19 cellular contexts compared by ENCODE assay signal in the genomic region with DNA sequence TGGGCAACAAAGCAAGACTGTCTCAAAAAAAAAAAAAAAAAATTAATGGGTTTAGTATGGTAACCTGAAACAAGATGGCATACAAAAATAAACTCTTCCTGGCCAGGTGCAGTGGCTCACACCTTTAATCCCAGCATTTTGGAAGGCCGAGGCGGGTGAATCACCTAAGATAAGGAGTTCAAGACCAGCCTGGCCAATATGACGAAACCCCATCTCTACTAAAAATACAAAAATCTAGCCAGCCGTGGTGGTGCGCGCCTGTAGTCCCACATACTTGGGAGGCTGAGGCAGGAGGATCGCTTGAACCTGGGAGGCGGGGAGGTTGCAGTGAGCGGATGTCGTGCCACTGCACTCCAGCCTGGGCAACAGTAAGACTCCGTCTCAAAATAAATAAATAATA. TPM values are rescaled to one million over a fixed set of nuclear protein-coding genes. Genes with fewer than 3 reads are reported as not detected.
DNase-seq lines count a peak whose midpoint lies in the region; ATAC-seq lines count a peak whose summit lies in the region.
"Had no signal": no experiment of that assay in that cellular context is flagged by ENCODE, and none has a peak within 500 bp of the region (broad histone marks: within the 10 kb centered on the region; RNA-seq: fewer than 3 reads in every experiment).

No MANE protein-coding gene starts in this region.

- no peak for DNase-seq in activated CD4-positive, alpha-beta T cell treated with anti-CD3 and anti-CD28 coated beads, Interleukin-2, amount 10 ng/mL, durations not matched to agents 7 days and 5 days
- no peak for DNase-seq in activated CD4-positive, alpha-beta T cell treated with anti-CD3 and anti-CD28 coated beads for 4 hours
- DNase-seq in T-helper 17 cell = no peak
- peak; percentile 59 to 74 for DNase-seq in trophoblast cell
- DNase-seq in left lobe of liver (ENCODE audit: low spot score) = no peak
- DNase-seq: ACHN; C1 segment of cervical spinal cord; Calu3; CD4-positive, alpha-beta memory T cell; COR-L47; DMS53; DMS79 treated with DMSO at 0.1 percent for 48 hours; GF-D8; H9 had no signal

- no peak overlapping the region for H3K4me3 Mint-ChIP-seq in activated CD4-positive, alpha-beta T cell treated with anti-CD3 and anti-CD28 coated beads, Interleukin-2, amount 10 ng/mL, durations not matched to agents 7 days and 5 days
- no peak overlapping the region for H3K4me3 Mint-ChIP-seq in T-helper 17 cell
- H3K4me3 Mint-ChIP-seq: CD4-positive, alpha-beta memory T cell; GM23338; H9 had no signal

- no peaks in the 10 kb centered on the region for H3K9me3 ChIP-seq in T-helper 17 cell (ENCODE audit: control insufficient read depth, low read length, poor library complexity, severe bottlenecking)
- no peaks in the 10 kb centered on the region for H3K9me3 ChIP-seq in trophoblast cell (ENCODE audit: insufficient read depth, low read depth, low read length)

- POLR2A ChIA-PET in activated CD4-positive, alpha-beta T cell treated with anti-CD3 and anti-CD28 coated beads, Interleukin-2, amount 10 ng/mL, durations not matched to agents 7 days and 5 days (lab: Charles Lee) = no interaction called here

- no peak overlapping the region for H2BK5ac ChIP-seq in trophoblast cell (ENCODE audit: low read depth, low read length, poor library complexity)

- peaks cover 47% of the 10 kb centered on the region for H3K79me2 ChIP-seq in ACC112 (ENCODE audit: control insufficient read depth, insufficient read depth, low read length, unreplicated experiment)
- no peaks in the 10 kb centered on the region for H3K79me2 ChIP-seq in trophoblast cell (ENCODE audit: control insufficient read depth, insufficient read depth, low read length, poor library complexity)

- CTCF ChIA-PET in activated CD4-positive, alpha-beta T cell treated with anti-CD3 and anti-CD28 coated beads, Interleukin-2, amount 10 ng/mL, durations not matched to agents 7 days and 5 days (lab: Charles Lee) = interaction anchor here (0.6 kb wide), 1 partner anchor 1369 kb away, joined by 3 read pairs; no protein-coding TSS in a partner anchor

- no peaks in the 10 kb centered on the region for H3K27me3 Mint-ChIP-seq in activated CD4-positive, alpha-beta T cell treated with anti-CD3 and anti-CD28 coated beads, Interleukin-2, amount 10 ng/mL, durations not matched to agents 7 days and 5 days
- no peaks in the 10 kb centered on the region for H3K27me3 Mint-ChIP-seq in T-helper 17 cell
- H3K27me3 Mint-ChIP-seq: CD4-positive, alpha-beta memory T cell had no signal

- H3K4me3 ChIP-seq in ACC112 (ENCODE audit: low read depth, low read length) (no peak overlapping the region), trophoblast cell (ENCODE audit: low read depth, low read length) (no peak overlapping the region)
- H3K4me3 ChIP-seq: GM23338 had no signal

- H2BK120ac ChIP-seq in trophoblast cell (ENCODE audit: insufficient read depth, low read length, poor library complexity) = no peak overlapping the region

- peaks cover 10% of the 10 kb centered on the region for H3K9me3 Mint-ChIP-seq in activated CD4-positive, alpha-beta T cell treated with anti-CD3 and anti-CD28 coated beads, Interleukin-2, amount 10 ng/mL, durations not matched to agents 7 days and 5 days

- WGBS in trophoblast cell (ENCODE audit: extremely low coverage, insufficient coverage, insufficient read length) = no CpG with 5 or more reads among the region's 11 CpGs

- no peak overlapping the region for H3K4ac ChIP-seq in trophoblast cell (ENCODE audit: low read depth, low read length)

- no peak overlapping the region for H4K91ac ChIP-seq in trophoblast cell (ENCODE audit: low read depth, low read length)

- peaks cover 6% of the 10 kb centered on the region for H3K4me1 Mint-ChIP-seq in activated CD4-positive, alpha-beta T cell treated with anti-CD3 and anti-CD28 coated beads, Interleukin-2, amount 10 ng/mL, durations not matched to agents 7 days and 5 days
- peaks cover 6% of the 10 kb centered on the region for H3K4me1 Mint-ChIP-seq in T-helper 17 cell
- H3K4me1 Mint-ChIP-seq: GM23338, H9 had no signal

- no peak overlapping the region for H3K4me2 ChIP-seq in trophoblast cell (ENCODE audit: low read length)
- H3K4me2 ChIP-seq: GM23338 had no signal

- peak overlapping the region; percentile 19 for H3K27ac Mint-ChIP-seq in activated CD4-positive, alpha-beta T cell treated with anti-CD3 and anti-CD28 coated beads, Interleukin-2, amount 10 ng/mL, durations not matched to agents 7 days and 5 days
- peak overlapping the region; percentile 69 for H3K27ac Mint-ChIP-seq in T-helper 17 cell
- H3K27ac Mint-ChIP-seq: GM23338, H9 had no signal

- no peak overlapping the region for H3K23ac ChIP-seq in trophoblast cell (ENCODE audit: low read length)

- no peaks in the 10 kb centered on the region for H3K27me3 ChIP-seq in ACC112 (ENCODE audit: insufficient read depth, low read length)
- no peaks in the 10 kb centered on the region for H3K27me3 ChIP-seq in trophoblast cell (ENCODE audit: insufficient read depth, low read length)

- H4K12ac ChIP-seq in trophoblast cell (ENCODE audit: low read depth, low read length) = no peak overlapping the region

- H3K79me1 ChIP-seq in trophoblast cell (ENCODE audit: low read length) = no peaks in the 10 kb centered on the region

- ATAC-seq in T-helper 17 cell = no peak
- ATAC-seq in left lobe of liver = no peak
- ATAC-seq in HG03039 (IDR thresholded peaks at IDR 0.05; ENCODE audit: unreplicated experiment) = no peak
- ATAC-seq: GM23338, HCT116 had no signal

- H2BK12ac ChIP-seq in trophoblast cell (ENCODE audit: low read length) = no peak overlapping the region

- H3K14ac ChIP-seq in trophoblast cell (ENCODE audit: low read length) = no peak overlapping the region

- H3K27ac ChIP-seq in ACC112 (ENCODE audit: low read depth, low read length) (peak overlapping the region; percentile 79; the same call in 1 of the 2 replicates), trophoblast cell (ENCODE audit: low read depth, low read length) (no peak overlapping the region)
- H3K27ac ChIP-seq: 22Rv1 had no signal

- H2AFZ ChIP-seq in ACC112 (ENCODE audit: low read length, unreplicated experiment) (no peak overlapping the region), trophoblast cell (ENCODE audit: insufficient read depth, low read length, poor library complexity) (no peak overlapping the region)
- H2AFZ ChIP-seq: GM23338 had no signal

- peaks cover 47% of the 10 kb centered on the region for H3K36me3 Mint-ChIP-seq in activated CD4-positive, alpha-beta T cell treated with anti-CD3 and anti-CD28 coated beads, Interleukin-2, amount 10 ng/mL, durations not matched to agents 7 days and 5 days (ENCODE audit: low read depth)
- peaks cover 7% of the 10 kb centered on the region for H3K36me3 Mint-ChIP-seq in T-helper 17 cell (ENCODE audit: low read depth)

- peaks cover 13% of the 10 kb centered on the region for H3K4me1 ChIP-seq in ACC112 (ENCODE audit: control insufficient read depth, insufficient read depth, low read length, unreplicated experiment)
- H3K4me1 ChIP-seq in trophoblast cell (ENCODE audit: control insufficient read depth in 1 of 2, insufficient read depth in 2 of 2, low read length in 2 of 2) = no peaks in the 10 kb centered on the region

- H2AK5ac ChIP-seq in trophoblast cell (ENCODE audit: low read length) = no peak overlapping the region

- H3K9ac ChIP-seq in trophoblast cell (ENCODE audit: low read length) = no peak overlapping the region

- H3K18ac ChIP-seq in trophoblast cell (ENCODE audit: low read length) = no peak overlapping the region

- H4K8ac ChIP-seq in trophoblast cell (ENCODE audit: low read depth, low read length) = no peak overlapping the region

- H3K36me3 ChIP-seq in ACC112 (ENCODE audit: insufficient read depth, low read length) = peaks cover 8% of the 10 kb centered on the region
- peaks cover 15 to 16% of the 10 kb centered on the region in 2 experiments for H3K36me3 ChIP-seq in trophoblast cell (ENCODE audit: control insufficient read depth in 1 of 2, insufficient read depth in 2 of 2, low read length in 2 of 2)

RNA-seq across cellular contexts. Expression of a gene that starts 55.7 kb away (rescaled TPM):
- total RNA-seq in activated CD4-positive, alpha-beta T cell treated with anti-CD3 and anti-CD28 coated beads, Interleukin-2, amount 10 ng/mL, durations not matched to agents 7 days and 5 days = 100 to 1,000 TPM; 165 to 169 TPM
- total RNA-seq in T-helper 17 cell (100 to 1,000 TPM; 149 to 165 TPM), left lobe of liver (34.5 TPM)
- polyA plus RNA-seq in trophoblast cell (2013) = 134 and 136 TPM in 2 replicates

Comparison
In these comparisons a context has a peak if more than half of its experiments do, and no peak if none do; other contexts are left out.
1. DNase-seq: peak in trophoblast cell (2 of 2); none in activated CD4-positive, alpha-beta T cell treated with anti-CD3 and anti-CD28 coated beads, Interleukin-2, amount 10 ng/mL, durations not matched to agents 7 days and 5 days (single experiment), activated CD4-positive, alpha-beta T cell treated with anti-CD3 and anti-CD28 coated beads for 4 hours (0 of 2), T-helper 17 cell (0 of 3) and left lobe of liver (single experiment).